ENCODE assay signal across 1 cellular context in the genomic region with DNA sequence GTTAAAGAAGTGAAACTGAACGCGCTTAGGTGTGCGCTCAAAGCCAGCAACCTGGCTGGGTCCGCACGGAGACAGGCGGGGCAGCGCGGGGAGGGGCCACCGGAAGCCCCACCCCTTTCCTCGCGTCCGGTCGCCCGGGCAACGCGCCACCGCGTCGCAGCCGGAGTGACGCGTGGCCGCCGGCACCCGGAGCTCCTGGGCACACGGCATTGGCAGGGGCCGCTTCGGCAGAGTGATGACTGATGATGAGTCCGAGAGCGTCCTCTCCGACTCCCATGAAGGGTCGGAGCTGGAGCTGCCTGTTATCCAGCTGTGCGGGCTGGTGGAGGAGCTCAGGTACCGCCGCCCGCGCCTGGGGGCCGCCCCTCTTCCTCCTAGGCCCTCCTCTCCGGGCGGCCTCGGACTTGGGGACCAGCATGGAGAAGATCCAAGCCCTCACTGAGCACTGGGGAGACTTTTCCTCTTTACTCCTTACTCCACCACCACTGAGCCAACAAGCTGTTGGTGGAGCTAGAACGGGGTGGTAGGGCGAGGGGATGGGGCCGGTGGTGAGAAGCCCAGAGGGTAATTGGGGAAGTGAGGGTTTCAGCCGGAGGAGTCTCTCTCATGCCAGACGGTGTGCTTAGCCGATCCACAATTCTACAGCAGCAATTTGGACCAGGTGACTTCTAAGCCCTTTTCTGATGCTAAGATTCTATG.
A peak's percentile ranks its signal among the peaks of the same experiment; 100 is the strongest.
TF ChIP-seq lines count a peak whose summit lies in the region.

No MANE protein-coding gene starts in this region.

TF ChIP-seq in HepG2, 621 proteins besides CTCF, POLR2A, EP300 and RAD21 (continued from another document and continues in another):
- no peak for TF ChIP-seq JARID2 (CRISPR knock-in tag; IDR thresholded peaks at IDR 0.05; ENCODE audit: insufficient replicate concordance)
- TF ChIP-seq, protein P1, sequence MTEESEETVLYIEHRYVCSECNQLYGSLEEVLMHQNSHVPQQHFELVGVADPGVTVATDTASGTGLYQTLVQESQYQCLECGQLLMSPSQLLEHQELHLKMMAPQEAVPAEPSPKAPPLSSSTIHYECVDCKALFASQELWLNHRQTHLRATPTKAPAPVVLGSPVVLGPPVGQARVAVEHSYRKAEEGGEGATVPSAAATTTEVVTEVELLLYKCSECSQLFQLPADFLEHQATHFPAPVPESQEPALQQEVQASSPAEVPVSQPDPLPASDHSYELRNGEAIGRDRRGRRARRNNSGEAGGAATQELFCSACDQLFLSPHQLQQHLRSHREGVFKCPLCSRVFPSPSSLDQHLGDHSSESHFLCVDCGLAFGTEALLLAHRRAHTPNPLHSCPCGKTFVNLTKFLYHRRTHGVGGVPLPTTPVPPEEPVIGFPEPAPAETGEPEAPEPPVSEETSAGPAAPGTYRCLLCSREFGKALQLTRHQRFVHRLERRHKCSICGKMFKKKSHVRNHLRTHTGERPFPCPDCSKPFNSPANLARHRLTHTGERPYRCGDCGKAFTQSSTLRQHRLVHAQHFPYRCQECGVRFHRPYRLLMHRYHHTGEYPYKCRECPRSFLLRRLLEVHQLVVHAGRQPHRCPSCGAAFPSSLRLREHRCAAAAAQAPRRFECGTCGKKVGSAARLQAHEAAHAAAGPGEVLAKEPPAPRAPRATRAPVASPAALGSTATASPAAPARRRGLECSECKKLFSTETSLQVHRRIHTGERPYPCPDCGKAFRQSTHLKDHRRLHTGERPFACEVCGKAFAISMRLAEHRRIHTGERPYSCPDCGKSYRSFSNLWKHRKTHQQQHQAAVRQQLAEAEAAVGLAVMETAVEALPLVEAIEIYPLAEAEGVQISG (CRISPR knock-in tag; IDR thresholded peaks at IDR 0.05), result peak; percentile 84
- no peak for TF ChIP-seq FIP1L1 (IDR thresholded peaks at IDR 0.05; ENCODE audit: borderline replicate concordance, insufficient read depth, low read depth, low read length)
- TF ChIP-seq, protein P2, sequence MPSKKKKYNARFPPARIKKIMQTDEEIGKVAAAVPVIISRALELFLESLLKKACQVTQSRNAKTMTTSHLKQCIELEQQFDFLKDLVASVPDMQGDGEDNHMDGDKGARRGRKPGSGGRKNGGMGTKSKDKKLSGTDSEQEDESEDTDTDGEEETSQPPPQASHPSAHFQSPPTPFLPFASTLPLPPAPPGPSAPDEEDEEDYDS (CRISPR knock-in tag; IDR thresholded peaks at IDR 0.05), result 0 out of 2 replicates have a peak, but pooled peaks have one; percentile 44
- no peak for TF ChIP-seq ZNF20 (CRISPR knock-in tag; IDR thresholded peaks at IDR 0.05)
- TF ChIP-seq FOXK2 (IDR thresholded peaks at IDR 0.05), result no peak
- no peak for TF ChIP-seq SP140L (CRISPR knock-in tag; IDR thresholded peaks at IDR 0.05; ENCODE audit: borderline replicate concordance)
- TF ChIP-seq ZNF749 (CRISPR knock-in tag; IDR thresholded peaks at IDR 0.05; ENCODE audit: borderline replicate concordance), result no peak
- TF ChIP-seq, protein P3, sequence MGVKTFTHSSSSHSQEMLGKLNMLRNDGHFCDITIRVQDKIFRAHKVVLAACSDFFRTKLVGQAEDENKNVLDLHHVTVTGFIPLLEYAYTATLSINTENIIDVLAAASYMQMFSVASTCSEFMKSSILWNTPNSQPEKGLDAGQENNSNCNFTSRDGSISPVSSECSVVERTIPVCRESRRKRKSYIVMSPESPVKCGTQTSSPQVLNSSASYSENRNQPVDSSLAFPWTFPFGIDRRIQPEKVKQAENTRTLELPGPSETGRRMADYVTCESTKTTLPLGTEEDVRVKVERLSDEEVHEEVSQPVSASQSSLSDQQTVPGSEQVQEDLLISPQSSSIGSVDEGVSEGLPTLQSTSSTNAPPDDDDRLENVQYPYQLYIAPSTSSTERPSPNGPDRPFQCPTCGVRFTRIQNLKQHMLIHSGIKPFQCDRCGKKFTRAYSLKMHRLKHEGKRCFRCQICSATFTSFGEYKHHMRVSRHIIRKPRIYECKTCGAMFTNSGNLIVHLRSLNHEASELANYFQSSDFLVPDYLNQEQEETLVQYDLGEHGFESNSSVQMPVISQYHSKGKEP (CRISPR knock-in tag; IDR thresholded peaks at IDR 0.05), result no peak
- TF ChIP-seq THAP11 (CRISPR knock-in tag; IDR thresholded peaks at IDR 0.05), result peak; percentile 88
- TF ChIP-seq, protein P4, sequence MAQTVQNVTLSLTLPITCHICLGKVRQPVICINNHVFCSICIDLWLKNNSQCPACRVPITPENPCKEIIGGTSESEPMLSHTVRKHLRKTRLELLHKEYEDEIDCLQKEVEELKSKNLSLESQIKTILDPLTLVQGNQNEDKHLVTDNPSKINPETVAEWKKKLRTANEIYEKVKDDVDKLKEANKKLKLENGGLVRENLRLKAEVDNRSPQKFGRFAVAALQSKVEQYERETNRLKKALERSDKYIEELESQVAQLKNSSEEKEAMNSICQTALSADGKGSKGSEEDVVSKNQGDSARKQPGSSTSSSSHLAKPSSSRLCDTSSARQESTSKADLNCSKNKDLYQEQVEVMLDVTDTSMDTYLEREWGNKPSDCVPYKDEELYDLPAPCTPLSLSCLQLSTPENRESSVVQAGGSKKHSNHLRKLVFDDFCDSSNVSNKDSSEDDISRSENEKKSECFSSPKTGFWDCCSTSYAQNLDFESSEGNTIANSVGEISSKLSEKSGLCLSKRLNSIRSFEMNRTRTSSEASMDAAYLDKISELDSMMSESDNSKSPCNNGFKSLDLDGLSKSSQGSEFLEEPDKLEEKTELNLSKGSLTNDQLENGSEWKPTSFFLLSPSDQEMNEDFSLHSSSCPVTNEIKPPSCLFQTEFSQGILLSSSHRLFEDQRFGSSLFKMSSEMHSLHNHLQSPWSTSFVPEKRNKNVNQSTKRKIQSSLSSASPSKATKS (CRISPR knock-in tag; IDR thresholded peaks at IDR 0.05), result no peak
- no peak for TF ChIP-seq NFE2L2 (IDR thresholded peaks at IDR 0.05; ENCODE audit: low read length)
- no peak for TF ChIP-seq ZNF496 (CRISPR knock-in tag; IDR thresholded peaks at IDR 0.05; ENCODE audit: insufficient replicate concordance)
- TF ChIP-seq PHF21A (CRISPR knock-in tag; IDR thresholded peaks at IDR 0.05), result no peak
- no peak for TF ChIP-seq ARHGAP35 (CRISPR knock-in tag; IDR thresholded peaks at IDR 0.05; ENCODE audit: borderline replicate concordance)
- no peak for TF ChIP-seq ZNF367 (CRISPR knock-in tag; IDR thresholded peaks at IDR 0.05; ENCODE audit: borderline replicate concordance)
- TF ChIP-seq, protein P5, sequence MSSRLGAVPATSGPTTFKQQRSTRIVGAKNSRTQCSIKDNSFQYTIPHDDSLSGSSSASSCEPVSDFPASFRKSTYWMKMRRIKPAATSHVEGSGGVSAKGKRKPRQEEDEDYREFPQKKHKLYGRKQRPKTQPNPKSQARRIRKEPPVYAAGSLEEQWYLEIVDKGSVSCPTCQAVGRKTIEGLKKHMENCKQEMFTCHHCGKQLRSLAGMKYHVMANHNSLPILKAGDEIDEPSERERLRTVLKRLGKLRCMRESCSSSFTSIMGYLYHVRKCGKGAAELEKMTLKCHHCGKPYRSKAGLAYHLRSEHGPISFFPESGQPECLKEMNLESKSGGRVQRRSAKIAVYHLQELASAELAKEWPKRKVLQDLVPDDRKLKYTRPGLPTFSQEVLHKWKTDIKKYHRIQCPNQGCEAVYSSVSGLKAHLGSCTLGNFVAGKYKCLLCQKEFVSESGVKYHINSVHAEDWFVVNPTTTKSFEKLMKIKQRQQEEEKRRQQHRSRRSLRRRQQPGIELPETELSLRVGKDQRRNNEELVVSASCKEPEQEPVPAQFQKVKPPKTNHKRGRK (CRISPR knock-in tag; IDR thresholded peaks at IDR 0.05), result no peak; the same call in 1 of the 2 replicates
- TF ChIP-seq ZNF264 (CRISPR knock-in tag; IDR thresholded peaks at IDR 0.05), result no peak
- TF ChIP-seq RBM39 (IDR thresholded peaks at IDR 0.05; ENCODE audit: low read depth, low read length, poor library complexity, severe bottlenecking), result peak; percentile 76
- TF ChIP-seq, protein P6, sequence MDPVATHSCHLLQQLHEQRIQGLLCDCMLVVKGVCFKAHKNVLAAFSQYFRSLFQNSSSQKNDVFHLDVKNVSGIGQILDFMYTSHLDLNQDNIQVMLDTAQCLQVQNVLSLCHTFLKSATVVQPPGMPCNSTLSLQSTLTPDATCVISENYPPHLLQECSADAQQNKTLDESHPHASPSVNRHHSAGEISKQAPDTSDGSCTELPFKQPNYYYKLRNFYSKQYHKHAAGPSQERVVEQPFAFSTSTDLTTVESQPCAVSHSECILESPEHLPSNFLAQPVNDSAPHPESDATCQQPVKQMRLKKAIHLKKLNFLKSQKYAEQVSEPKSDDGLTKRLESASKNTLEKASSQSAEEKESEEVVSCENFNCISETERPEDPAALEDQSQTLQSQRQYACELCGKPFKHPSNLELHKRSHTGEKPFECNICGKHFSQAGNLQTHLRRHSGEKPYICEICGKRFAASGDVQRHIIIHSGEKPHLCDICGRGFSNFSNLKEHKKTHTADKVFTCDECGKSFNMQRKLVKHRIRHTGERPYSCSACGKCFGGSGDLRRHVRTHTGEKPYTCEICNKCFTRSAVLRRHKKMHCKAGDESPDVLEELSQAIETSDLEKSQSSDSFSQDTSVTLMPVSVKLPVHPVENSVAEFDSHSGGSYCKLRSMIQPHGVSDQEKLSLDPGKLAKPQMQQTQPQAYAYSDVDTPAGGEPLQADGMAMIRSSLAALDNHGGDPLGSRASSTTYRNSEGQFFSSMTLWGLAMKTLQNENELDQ (CRISPR knock-in tag; IDR thresholded peaks at IDR 0.05; ENCODE audit: borderline replicate concordance), result no peak
- no peak for TF ChIP-seq ZNF781 (CRISPR knock-in tag; IDR thresholded peaks at IDR 0.05; ENCODE audit: borderline replicate concordance, not compliant biosample characterization)
- no peak for TF ChIP-seq PTBP1 (IDR thresholded peaks at IDR 0.05; ENCODE audit: low read depth, low read length, poor library complexity, severe bottlenecking)
- no peak for TF ChIP-seq ZNF777 (CRISPR knock-in tag; IDR thresholded peaks at IDR 0.05)
- TF ChIP-seq HES4 (CRISPR knock-in tag; IDR thresholded peaks at IDR 0.05; ENCODE audit: borderline replicate concordance), result no peak
- TF ChIP-seq RBAK (CRISPR knock-in tag; IDR thresholded peaks at IDR 0.05), result no peak
- TF ChIP-seq TCF7L2 (IDR thresholded peaks at IDR 0.05; ENCODE audit: low read depth, low read length), result no peak
- TF ChIP-seq, protein P7, sequence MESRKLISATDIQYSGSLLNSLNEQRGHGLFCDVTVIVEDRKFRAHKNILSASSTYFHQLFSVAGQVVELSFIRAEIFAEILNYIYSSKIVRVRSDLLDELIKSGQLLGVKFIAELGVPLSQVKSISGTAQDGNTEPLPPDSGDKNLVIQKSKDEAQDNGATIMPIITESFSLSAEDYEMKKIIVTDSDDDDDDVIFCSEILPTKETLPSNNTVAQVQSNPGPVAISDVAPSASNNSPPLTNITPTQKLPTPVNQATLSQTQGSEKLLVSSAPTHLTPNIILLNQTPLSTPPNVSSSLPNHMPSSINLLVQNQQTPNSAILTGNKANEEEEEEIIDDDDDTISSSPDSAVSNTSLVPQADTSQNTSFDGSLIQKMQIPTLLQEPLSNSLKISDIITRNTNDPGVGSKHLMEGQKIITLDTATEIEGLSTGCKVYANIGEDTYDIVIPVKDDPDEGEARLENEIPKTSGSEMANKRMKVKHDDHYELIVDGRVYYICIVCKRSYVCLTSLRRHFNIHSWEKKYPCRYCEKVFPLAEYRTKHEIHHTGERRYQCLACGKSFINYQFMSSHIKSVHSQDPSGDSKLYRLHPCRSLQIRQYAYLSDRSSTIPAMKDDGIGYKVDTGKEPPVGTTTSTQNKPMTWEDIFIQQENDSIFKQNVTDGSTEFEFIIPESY (CRISPR knock-in tag; IDR thresholded peaks at IDR 0.05), result no peak
- TF ChIP-seq, protein P8, sequence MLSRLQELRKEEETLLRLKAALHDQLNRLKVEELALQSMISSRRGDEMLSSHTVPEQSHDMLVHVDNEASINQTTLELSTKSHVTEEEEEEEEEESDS (CRISPR knock-in tag; IDR thresholded peaks at IDR 0.05; ENCODE audit: borderline replicate concordance), result no peak
- peak; percentile 24; the same call in 1 of the 2 replicates for TF ChIP-seq ERF (CRISPR knock-in tag; IDR thresholded peaks at IDR 0.05)
- no peak for TF ChIP-seq ZNF224 (CRISPR knock-in tag; IDR thresholded peaks at IDR 0.05)
- TF ChIP-seq MIER2 (CRISPR knock-in tag; IDR thresholded peaks at IDR 0.05), result 0 out of 2 replicates have a peak, but pooled peaks have one; percentile 26
- no peak for TF ChIP-seq NCOR1 (IDR thresholded peaks at IDR 0.05; ENCODE audit: borderline replicate concordance, low read length)
- TF ChIP-seq HMGA1 (CRISPR knock-in tag; conservative IDR thresholded peaks at IDR 0.05), result no peak
- TF ChIP-seq ZFX (CRISPR knock-in tag; IDR thresholded peaks at IDR 0.05; ENCODE audit: low read depth), result peak; percentile 51; the same call in 1 of the 2 replicates
- TF ChIP-seq SETDB1 (CRISPR knock-in tag; IDR thresholded peaks at IDR 0.05; ENCODE audit: borderline replicate concordance), result no peak
- no peak for TF ChIP-seq CHD2 (IDR thresholded peaks at IDR 0.05; ENCODE audit: low read depth, low read length)
- TF ChIP-seq FLYWCH1 (CRISPR knock-in tag; IDR thresholded peaks at IDR 0.05), result no peak
- no peak for TF ChIP-seq ZFAT (CRISPR knock-in tag; conservative IDR thresholded peaks at IDR 0.05)
- TF ChIP-seq SALL2 (CRISPR knock-in tag; IDR thresholded peaks at IDR 0.05), result no peak
- TF ChIP-seq ISL2 (CRISPR knock-in tag; IDR thresholded peaks at IDR 0.05), result no peak
- TF ChIP-seq ZEB1 (IDR thresholded peaks at IDR 0.05; ENCODE audit: insufficient replicate concordance, low read depth), result no peak
- no peak for TF ChIP-seq ZNF790 (CRISPR knock-in tag; IDR thresholded peaks at IDR 0.05; ENCODE audit: borderline replicate concordance)
- TF ChIP-seq, protein P9, sequence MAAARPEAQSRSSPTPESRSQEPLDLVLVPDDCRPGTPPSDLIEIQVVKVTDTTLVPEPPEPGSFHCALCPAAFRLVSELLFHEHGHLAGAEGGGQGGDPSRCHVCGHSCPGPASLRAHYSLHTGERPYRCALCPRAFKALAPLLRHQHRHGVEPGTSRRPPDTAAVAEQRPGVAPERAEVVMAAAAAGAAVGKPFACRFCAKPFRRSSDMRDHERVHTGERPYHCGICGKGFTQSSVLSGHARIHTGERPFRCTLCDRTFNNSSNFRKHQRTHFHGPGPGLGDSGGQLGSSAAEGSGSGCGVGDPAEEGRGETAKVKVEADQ (CRISPR knock-in tag; IDR thresholded peaks at IDR 0.05; ENCODE audit: borderline replicate concordance), result no peak; the same call in 1 of the 2 replicates
- no peak for TF ChIP-seq TBL1XR1 (IDR thresholded peaks at IDR 0.05; ENCODE audit: borderline replicate concordance, low read length, partially characterized antibody)
- peak; percentile 53 for TF ChIP-seq YY1 (IDR thresholded peaks at IDR 0.05; ENCODE audit: insufficient read depth, insufficient replicate concordance, low read depth, low read length)
- no peak for TF ChIP-seq ZNF335 (CRISPR knock-in tag; IDR thresholded peaks at IDR 0.05)
- TF ChIP-seq SNAPC2 (CRISPR knock-in tag; IDR thresholded peaks at IDR 0.05), result no peak
- TF ChIP-seq MYC (CRISPR knock-in tag; IDR thresholded peaks at IDR 0.05; ENCODE audit: borderline replicate concordance), result peak; percentile 70; the same call in 1 of the 2 replicates
- no peak for TF ChIP-seq ZNF552 (CRISPR knock-in tag; IDR thresholded peaks at IDR 0.05; ENCODE audit: borderline replicate concordance)
- TF ChIP-seq, protein P10, sequence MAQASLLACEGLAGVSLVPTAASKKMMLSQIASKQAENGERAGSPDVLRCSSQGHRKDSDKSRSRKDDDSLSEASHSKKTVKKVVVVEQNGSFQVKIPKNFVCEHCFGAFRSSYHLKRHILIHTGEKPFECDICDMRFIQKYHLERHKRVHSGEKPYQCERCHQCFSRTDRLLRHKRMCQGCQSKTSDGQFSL (CRISPR knock-in tag; IDR thresholded peaks at IDR 0.05), result no peak
- TF ChIP-seq ZNF788 (CRISPR knock-in tag; IDR thresholded peaks at IDR 0.05; ENCODE audit: borderline replicate concordance), result peak; percentile 73; the same call in 1 of the 2 replicates
- no peak for TF ChIP-seq ZNF724P (CRISPR knock-in tag; IDR thresholded peaks at IDR 0.05; ENCODE audit: borderline replicate concordance)
- no peak for TF ChIP-seq RORA (CRISPR knock-in tag; IDR thresholded peaks at IDR 0.05)
- no peak for TF ChIP-seq ZNF24 (IDR thresholded peaks at IDR 0.05)
- no peak for TF ChIP-seq ZNF33B (CRISPR knock-in tag; IDR thresholded peaks at IDR 0.05)
